In the genomic region with DNA sequence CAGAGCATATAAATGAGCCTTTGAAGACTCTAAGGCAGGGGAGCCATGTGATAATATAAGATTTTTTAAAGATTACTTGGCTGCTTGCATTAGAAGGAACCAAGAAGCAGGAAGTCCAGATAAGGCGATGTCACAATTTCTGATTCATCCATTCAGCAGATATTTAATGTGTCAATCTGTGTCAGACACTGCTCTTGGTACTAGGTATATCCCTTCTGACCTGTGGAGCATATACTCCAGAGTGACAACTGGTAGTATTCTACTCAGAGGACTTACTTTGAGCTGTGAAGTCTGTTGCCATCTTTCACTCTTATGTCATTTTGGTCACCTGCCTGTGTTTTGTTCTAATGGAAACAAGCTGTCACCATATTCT, we compare ENCODE assay signal across 20 cellular contexts. TPM values are rescaled to one million over a fixed set of nuclear protein-coding genes. Genes with fewer than 3 reads are reported as not detected.
DNase-seq lines count a peak whose midpoint lies in the region; FAIRE-seq and TF ChIP-seq lines count a peak whose summit lies in the region.
"Had no signal": no experiment of that assay in that cellular context is flagged by ENCODE, and none has a peak within 500 bp of the region (broad histone marks: within the 10 kb centered on the region; RNA-seq: fewer than 3 reads in every experiment).

No MANE protein-coding gene starts in this region.

- H3K27me3 ChIP-seq in PC-9 (ENCODE audit: insufficient read depth, low read depth) (no peaks in the 10 kb centered on the region), fibroblast of lung (ENCODE audit: control insufficient read depth, insufficient read depth, low read length) (no peaks in the 10 kb centered on the region), small intestine (ENCODE audit: control insufficient read depth in 2 of 2, insufficient read depth in 2 of 2, low read length in 2 of 2) (no peaks in the 10 kb centered on the region), endodermal cell (ENCODE audit: control insufficient read depth, insufficient read depth, low read length, poor library complexity, severe bottlenecking) (no peaks in the 10 kb centered on the region), A673 (replicated peaks; ENCODE audit: insufficient read depth, low read depth, low read length, poor library complexity) (no peaks in the 10 kb centered on the region)
- H3K27me3 ChIP-seq: right lobe of liver, upper lobe of left lung had no signal

- H3K9ac ChIP-seq in fibroblast of lung (ENCODE audit: insufficient read depth, low read length) (no peak overlapping the region), endodermal cell (ENCODE audit: extremely low read depth, low read length, poor library complexity, severe bottlenecking) (no peak overlapping the region)

- H3K27me3 Mint-ChIP-seq in activated T-cell treated with anti-CD3 and anti-CD28 coated beads, Interleukin-2, amount 50 U/mL, for 24 hours: no peaks in the 10 kb centered on the region
- H3K27me3 Mint-ChIP-seq in endodermal cell (ENCODE audit: insufficient read depth): no peaks in the 10 kb centered on the region
- H3K27me3 Mint-ChIP-seq: stimulated activated naive CD8-positive, alpha-beta T cell treated with anti-CD3 and anti-CD28 coated beads, Interleukin-15, amount 100 ng/mL, for 72 hours had no signal

- H2AFZ ChIP-seq in PC-9 (no peak overlapping the region), fibroblast of lung (ENCODE audit: low read length) (no peak overlapping the region)

- H3K4me3 Mint-ChIP-seq in activated T-cell treated with anti-CD3 and anti-CD28 coated beads, Interleukin-2, amount 50 U/mL, for 24 hours: no peak overlapping the region
- H3K4me3 Mint-ChIP-seq in endodermal cell: no peak overlapping the region
- H3K4me3 Mint-ChIP-seq: stimulated activated naive CD8-positive, alpha-beta T cell treated with anti-CD3 and anti-CD28 coated beads, Interleukin-15, amount 100 ng/mL, for 72 hours had no signal

- DNase-seq in activated T-cell treated with anti-CD3 and anti-CD28 coated beads, Interleukin-2, amount 50 U/mL, for 24 hours: no peak
- DNase-seq in activated T-cell treated with anti-CD3 and anti-CD28 coated beads for 4 hours (no peak), PC-9 (peak in 1 of 2 experiments; percentile 79), fibroblast of lung (ENCODE audit: low read depth in 2 of 2) (no peak), small intestine (peak; percentile 20), endodermal cell (no peak), A673 (ENCODE audit: low spot score) (no peak), NCI-H510A (lab: John Stamatoyannopoulos, UW) (no peak)
- DNase-seq: activated CD4-positive, alpha-beta T cell treated with anti-CD3 and anti-CD28 coated beads for 1 hour; activated naive CD4-positive, alpha-beta T cell treated with Interleukin-2 at 50 U/mL for 16 hours; erythroblast; H7; head of caudate nucleus; lower lobe of right lung; NCI-H1105; NCI-H524 treated with DMSO at 0.1 percent for 48 hours; right lobe of liver; stimulated activated CD4-positive, alpha-beta T cell treated with anti-CD3 and anti-CD28 coated beads, Interleukin-1b, Interleukin-23, amount 100 ng/mL, for 48 hours; stimulated activated naive CD8-positive, alpha-beta T cell treated with anti-CD3 and anti-CD28 coated beads, Interleukin-15, amount 100 ng/mL, for 72 hours; upper lobe of left lung had no signal

- peak overlapping the region; percentile 77 for H3K27ac ChIP-seq in PC-9
- peak overlapping the region; percentile 6 for H3K27ac ChIP-seq in fibroblast of lung (ENCODE audit: insufficient read depth, low read length)
- no peak overlapping the region for H3K27ac ChIP-seq in small intestine (ENCODE audit: low read depth in 1 of 2, low read length in 1 of 2)
- no peak overlapping the region for H3K27ac ChIP-seq in endodermal cell (ENCODE audit: low read depth, low read length)
- no peak overlapping the region for H3K27ac ChIP-seq in A673 (ENCODE audit: low read depth, low read length, poor library complexity, severe bottlenecking)
- H3K27ac ChIP-seq: lower lobe of right lung, right lobe of liver had no signal

- CTCF ChIA-PET in PC-9 (lab: Charles Lee) (no interaction called here), A673 (lab: Charles Lee) (no interaction called here)

- H3K4me2 ChIP-seq in PC-9 (peak overlapping the region; percentile 22; the same call in 1 of the 2 replicates), fibroblast of lung (ENCODE audit: extremely low read depth, insufficient read depth, low read length) (no peak overlapping the region)

- no peaks in the 10 kb centered on the region for H3K9me3 Mint-ChIP-seq in activated T-cell treated with anti-CD3 and anti-CD28 coated beads, Interleukin-2, amount 50 U/mL, for 24 hours
- no peaks in the 10 kb centered on the region for H3K9me3 Mint-ChIP-seq in endodermal cell
- H3K9me3 Mint-ChIP-seq: stimulated activated naive CD8-positive, alpha-beta T cell treated with anti-CD3 and anti-CD28 coated beads, Interleukin-15, amount 100 ng/mL, for 72 hours had no signal

- no peak overlapping the region for H3K4me3 ChIP-seq in PC-9
- H3K4me3 ChIP-seq in fibroblast of lung (replicated peaks in 1 of 4; ENCODE audit: control extremely low read depth in 1 of 4, insufficient read depth in 1 of 4, low read depth in 3 of 4, low read length in 4 of 4): no peak overlapping the region
- no peak overlapping the region for H3K4me3 ChIP-seq in small intestine (ENCODE audit: low read depth in 1 of 2, low read length in 2 of 2)
- H3K4me3 ChIP-seq in endodermal cell (ENCODE audit: low read length): no peak overlapping the region
- H3K4me3 ChIP-seq in A673 (ENCODE audit: low read depth, low read length, poor library complexity, severe bottlenecking): no peak overlapping the region
- H3K4me3 ChIP-seq: lower lobe of right lung, right lobe of liver, upper lobe of left lung had no signal

- WGBS in small intestine, 3 donors: 95 to 100% (median 95%) methylated on average over 1 of the region's 1 CpG
- 95 to 100% methylated on average over 1 of the region's 1 CpG for WGBS in endodermal cell (ENCODE audit: insufficient coverage in 1 of 2, insufficient read length in 1 of 2), 2 experiments

- peaks cover 90% of the 10 kb centered on the region for H3K36me3 ChIP-seq in PC-9 (ENCODE audit: low read depth)
- peaks cover 21% of the 10 kb centered on the region for H3K36me3 ChIP-seq in fibroblast of lung (ENCODE audit: control insufficient read depth, insufficient read depth, low read length)
- H3K36me3 ChIP-seq in small intestine (ENCODE audit: control insufficient read depth in 2 of 2, insufficient read depth in 2 of 2, low read length in 2 of 2): peaks cover 7 to 25% of the 10 kb centered on the region in 2 donors
- H3K36me3 ChIP-seq in endodermal cell (ENCODE audit: control insufficient read depth, insufficient read depth, low read length): peaks cover 82% of the 10 kb centered on the region
- peaks cover 83% of the 10 kb centered on the region for H3K36me3 ChIP-seq in A673 (ENCODE audit: insufficient read depth, low read length, poor library complexity, severe bottlenecking)

- BruUV-seq in PC-9 (replicated peaks; lab: Mats Ljungman, UMichigan) (no TSS peak), A673 (replicated peaks; lab: Mats Ljungman, UMichigan) (no TSS peak)

- intact Hi-C loops in PC-9 (cut with micrococcal nuclease; ENCODE audit: unreplicated experiment) (loop anchor here (10.0 kb wide), 1 partner anchor 179 kb away; the partner anchor contains the start of gene NFYB), A673 (cut with micrococcal nuclease; ENCODE audit: unreplicated experiment) (loop anchor here (10.0 kb wide), 1 partner anchor 369 kb away; no protein-coding TSS in a partner anchor)

- peaks cover 99% of the 10 kb centered on the region for H3K79me2 ChIP-seq in PC-9 (ENCODE audit: low read depth)
- peaks cover 79% of the 10 kb centered on the region for H3K79me2 ChIP-seq in fibroblast of lung (ENCODE audit: control insufficient read depth, insufficient read depth, low read length)

- FAIRE-seq in small intestine (lab: Jason Lieb, UNC): no peak

- H3K4me1 ChIP-seq in PC-9 (replicated peaks; ENCODE audit: insufficient read depth): peaks cover 93% of the 10 kb centered on the region
- peaks cover 3% of the 10 kb centered on the region for H3K4me1 ChIP-seq in fibroblast of lung (ENCODE audit: control insufficient read depth, extremely low read depth, insufficient read depth, low read length)
- no peaks in the 10 kb centered on the region for H3K4me1 ChIP-seq in small intestine (ENCODE audit: control insufficient read depth in 2 of 2, insufficient read depth in 1 of 2, low read depth in 1 of 2, low read length in 1 of 2)
- H3K4me1 ChIP-seq in endodermal cell (ENCODE audit: control insufficient read depth, insufficient read depth, low read length): no peaks in the 10 kb centered on the region
- H3K4me1 ChIP-seq in A673 (ENCODE audit: insufficient read depth, low read length, poor library complexity, severe bottlenecking): peaks cover 8% of the 10 kb centered on the region
- H3K4me1 ChIP-seq: right lobe of liver had no signal

- peaks cover 5% of the 10 kb centered on the region for H3K4me1 Mint-ChIP-seq in activated T-cell treated with anti-CD3 and anti-CD28 coated beads, Interleukin-2, amount 50 U/mL, for 24 hours (ENCODE audit: low read depth)
- peaks cover 3% of the 10 kb centered on the region for H3K4me1 Mint-ChIP-seq in endodermal cell

- POLR2A ChIA-PET in PC-9 (lab: Charles Lee; ENCODE audit: unreplicated experiment) (no interaction called here), A673 (lab: Charles Lee; ENCODE audit: low non-redundant PET) (no interaction called here)

- H3K9me2 ChIP-seq in PC-9 (ENCODE audit: insufficient read depth): no peaks in the 10 kb centered on the region

- H4K20me1 ChIP-seq in PC-9 (ENCODE audit: insufficient read depth) (peaks cover 100% of the 10 kb centered on the region), fibroblast of lung (ENCODE audit: control insufficient read depth, extremely low read depth, insufficient read depth, low read length) (peaks cover 2% of the 10 kb centered on the region)

- peak overlapping the region; percentile 0 for H3K27ac Mint-ChIP-seq in activated T-cell treated with anti-CD3 and anti-CD28 coated beads, Interleukin-2, amount 50 U/mL, for 24 hours
- H3K27ac Mint-ChIP-seq in endodermal cell: no peak overlapping the region

- H3F3A ChIP-seq in PC-9 (ENCODE audit: insufficient read depth, low read depth): peaks cover 100% of the 10 kb centered on the region

- no peaks in the 10 kb centered on the region for H3K9me3 ChIP-seq in PC-9 (ENCODE audit: insufficient read depth, low read depth)
- H3K9me3 ChIP-seq in fibroblast of lung (ENCODE audit: control insufficient read depth, insufficient read depth, low read depth, low read length): no peaks in the 10 kb centered on the region
- no peaks in the 10 kb centered on the region for H3K9me3 ChIP-seq in small intestine (ENCODE audit: control insufficient read depth, low read depth)
- no peaks in the 10 kb centered on the region for H3K9me3 ChIP-seq in endodermal cell (ENCODE audit: control insufficient read depth, low read length)
- H3K9me3 ChIP-seq in A673 (ENCODE audit: low read depth, low read length, poor library complexity, severe bottlenecking): no peaks in the 10 kb centered on the region
- H3K9me3 ChIP-seq: lower lobe of right lung, right lobe of liver, upper lobe of left lung had no signal

- H3K36me3 Mint-ChIP-seq in activated T-cell treated with anti-CD3 and anti-CD28 coated beads, Interleukin-2, amount 50 U/mL, for 24 hours (ENCODE audit: low read depth): peaks cover 94% of the 10 kb centered on the region
- H3K36me3 Mint-ChIP-seq in endodermal cell (ENCODE audit: low read depth): peaks cover 63% of the 10 kb centered on the region

- no peak for TF ChIP-seq CTCF in PC-9 (conservative IDR thresholded peaks at IDR 0.05)
- no peak for TF ChIP-seq CTCF in fibroblast of lung (conservative IDR thresholded peaks at IDR 0.05 in 1 of 2, IDR thresholded peaks at IDR 0.05 in 1 of 2; ENCODE audit: low read depth in 1 of 2, low read length in 2 of 2)
- TF ChIP-seq CTCF in endodermal cell (conservative IDR thresholded peaks at IDR 0.05): no peak
- TF ChIP-seq CTCF in A673 (conservative IDR thresholded peaks at IDR 0.05; ENCODE audit: low read depth, low read length): no peak

RNA-seq across cellular contexts. Expression of gene EID3, which starts 10.7 kb away (rescaled TPM):
- total RNA-seq in PC-9 (2021) (42.4 and 47.4 TPM in 2 replicates), fibroblast of lung (8.2 and 18.0 TPM in 2 replicates), endodermal cell (1 to 10 TPM; 3.7 to 4.6 TPM), A673 (2021) (3.0 and 5.4 TPM in 2 replicates)
- polyA plus RNA-seq in fibroblast of lung (2.3 and 3.5 TPM in 2 replicates), small intestine (1 to 10 TPM in 1 of 3 donors, under 1 TPM in 2; 0.54 to 1.1 (median 0.67) TPM)
- polyA plus RNA-seq in fibroblast of lung (2012): 1.4 and 2.9 TPM in 2 replicates
- polyA minus RNA-seq in fibroblast of lung (ENCODE audit: low replicate concordance): 0.37 TPM in 1 of 2 replicates, not detected in the other
- polyA plus RNA-seq in endodermal cell (2013, experiment 1 of 2): 0.39 TPM
- polyA plus RNA-seq in endodermal cell (2013, experiment 2 of 2): 0.37 TPM

Comparison
In these comparisons a context has a peak if more than half of its experiments do, and no peak if none do; other contexts are left out.
1. H3K27ac ChIP-seq: peak in PC-9 (single experiment) and fibroblast of lung (single experiment); none in small intestine (0 of 2), endodermal cell (single experiment) and A673 (single experiment).